In genomic region chr2:239049421-239050251, GRCh38 we compare ENCODE assay signal across 29 cellular contexts.
DNase-seq lines count a peak whose midpoint lies in the region; ATAC-seq and TF ChIP-seq lines count a peak whose summit lies in the region.
"Had no signal": no experiment of that assay in that cellular context is flagged by ENCODE, and none has a peak within 500 bp of the region (broad histone marks: within the 10 kb centered on the region; RNA-seq: fewer than 3 reads in every experiment).

No MANE protein-coding gene starts in this region.

- H3K36me3 ChIP-seq in ACC112 (ENCODE audit: insufficient read depth, low read length) (peaks cover 13% of the 10 kb centered on the region; the same call in 1 of the 2 replicates), H7 (replicated peaks; ENCODE audit: control insufficient read depth, insufficient read depth, low read length) (peaks cover 1% of the 10 kb centered on the region), brain microvascular endothelial cell (replicated peaks) (no peaks in the 10 kb centered on the region), body of pancreas (replicated peaks in 1 of 2; ENCODE audit: insufficient read depth in 1 of 2, low read depth in 2 of 2) (peaks cover 4 to 15% of the 10 kb centered on the region in 2 donors)

- H3K27me3 Mint-ChIP-seq in activated CD4-positive, alpha-beta T cell treated with anti-CD3 and anti-CD28 coated beads, Interleukin-2, amount 10 ng/mL, durations not matched to agents 24 days and 14 days, result no peaks in the 10 kb centered on the region
- H3K27me3 Mint-ChIP-seq: CD4-positive, alpha-beta T cell; central memory CD8-positive, alpha-beta T cell; progenitor cell of endocrine pancreas had no signal

- no peaks in the 10 kb centered on the region for H3K9me3 Mint-ChIP-seq in activated CD4-positive, alpha-beta T cell treated with anti-CD3 and anti-CD28 coated beads, Interleukin-2, amount 10 ng/mL, durations not matched to agents 24 days and 14 days
- H3K9me3 Mint-ChIP-seq: activated T-helper 2 cell treated with anti-CD3 and anti-CD28 coated beads, Interferon-gamma antibody, Interleukin-2, Interleukin-4, amounts not matched to agents 10 μg/mL and 5 μg/mL and 100 μg/mL, durations not matched to agents 14 hours and 24 hours and 36 hours; CD4-positive, alpha-beta T cell; central memory CD8-positive, alpha-beta T cell; nephron progenitor cell; T-helper 2 cell treated with Interferon-gamma antibody and Interleukin-4, amounts not matched to agents 5 μg/mL and 100 μg/mL, for 36 hours; WTC11 had no signal

- WGBS in body of pancreas, 2 donors, result 95 to 96% methylated on average over 24 to 28 of the region's 28 CpGs

- no peak overlapping the region for H3K4me3 Mint-ChIP-seq in activated CD4-positive, alpha-beta T cell treated with anti-CD3 and anti-CD28 coated beads, Interleukin-2, amount 10 ng/mL, durations not matched to agents 24 days and 14 days
- H3K4me3 Mint-ChIP-seq: CD4-positive, alpha-beta T cell; central memory CD8-positive, alpha-beta T cell; nephron progenitor cell; T-helper 2 cell treated with Interferon-gamma antibody and Interleukin-4, amounts not matched to agents 5 μg/mL and 100 μg/mL, for 36 hours; WTC11 had no signal

- H3K27ac Mint-ChIP-seq in activated CD4-positive, alpha-beta T cell treated with anti-CD3 and anti-CD28 coated beads, Interleukin-2, amount 10 ng/mL, durations not matched to agents 24 days and 14 days, result no peak overlapping the region
- H3K27ac Mint-ChIP-seq: activated T-helper 2 cell treated with anti-CD3 and anti-CD28 coated beads, Interferon-gamma antibody, Interleukin-2, Interleukin-4, amounts not matched to agents 10 μg/mL and 5 μg/mL and 100 μg/mL, durations not matched to agents 14 hours and 24 hours and 36 hours; CD4-positive, alpha-beta T cell; T-helper 2 cell treated with Interferon-gamma antibody and Interleukin-4, amounts not matched to agents 5 μg/mL and 100 μg/mL, for 36 hours; WTC11 had no signal

- H3K36me3 Mint-ChIP-seq in activated CD4-positive, alpha-beta T cell treated with anti-CD3 and anti-CD28 coated beads, Interleukin-2, amount 10 ng/mL, durations not matched to agents 24 days and 14 days (ENCODE audit: low read depth), result peaks cover 13% of the 10 kb centered on the region

- H3K27ac ChIP-seq in ACC112 (ENCODE audit: low read depth, low read length) (0 out of 2 replicates have a peak overlapping the region, but pooled peaks have one; percentile 23), brain microvascular endothelial cell (no peak overlapping the region), body of pancreas (no peak overlapping the region)
- H3K27ac ChIP-seq: esophagus muscularis mucosa, left lung had no signal

- H3K4me3 ChIP-seq in ACC112 (ENCODE audit: low read depth, low read length), result no peak overlapping the region; the same call in 1 of the 2 replicates
- H3K4me3 ChIP-seq in H7 (ENCODE audit: insufficient read depth, low read depth, low read length), result no peak overlapping the region
- H3K4me3 ChIP-seq in brain microvascular endothelial cell (ENCODE audit: low read depth, low read length), result no peak overlapping the region
- no peak overlapping the region for H3K4me3 ChIP-seq in body of pancreas
- H3K4me3 ChIP-seq: esophagus muscularis mucosa, left lung had no signal

- intact Hi-C loops in body of pancreas (cut with DNase I), result no loop called here
- intact Hi-C loops in activated CD4-positive, alpha-beta T cell treated with anti-CD3 and anti-CD28 coated beads, Interleukin-2, amount 10 ng/mL, durations not matched to agents 24 days and 14 days (cut with micrococcal nuclease), result no loop called here

- TF ChIP-seq CTCF in brain microvascular endothelial cell (IDR thresholded peaks at IDR 0.05; ENCODE audit: low read depth, low read length, missing control alignments) (no peak), body of pancreas (IDR thresholded peaks at IDR 0.05) (no peak)

- no peak for TF ChIP-seq POLR2A in body of pancreas (IDR thresholded peaks at IDR 0.05)

- no peak overlapping the region for H2AFZ ChIP-seq in ACC112 (ENCODE audit: low read length, unreplicated experiment)

- no peak for ATAC-seq in body of pancreas
- ATAC-seq: left lung, SK-N-SH treated with all-trans-retinoic acid at 6 μM for 48 hours, WTC11 had no signal

- in situ Hi-C loops in brain microvascular endothelial cell (cut with HindIII; ENCODE audit: low pct_ligation_motif_present, low sequenced_read_pairs), result no loop called here

- no peaks in the 10 kb centered on the region for H3K4me1 Mint-ChIP-seq in activated CD4-positive, alpha-beta T cell treated with anti-CD3 and anti-CD28 coated beads, Interleukin-2, amount 10 ng/mL, durations not matched to agents 24 days and 14 days
- H3K4me1 Mint-ChIP-seq: central memory CD8-positive, alpha-beta T cell; WTC11 had no signal

- H3K9me3 ChIP-seq in body of pancreas, result no peaks in the 10 kb centered on the region
- H3K9me3 ChIP-seq: esophagus muscularis mucosa, left lung had no signal

- peaks cover 11% of the 10 kb centered on the region for H3K4me1 ChIP-seq in ACC112 (ENCODE audit: control insufficient read depth, insufficient read depth, low read length, unreplicated experiment)
- H3K4me1 ChIP-seq in body of pancreas, result no peaks in the 10 kb centered on the region
- H3K4me1 ChIP-seq: esophagus muscularis mucosa, left lung had no signal

- H3K27me3 ChIP-seq in ACC112 (ENCODE audit: insufficient read depth, low read length), result no peaks in the 10 kb centered on the region
- no peaks in the 10 kb centered on the region for H3K27me3 ChIP-seq in H7 (ENCODE audit: control insufficient read depth, insufficient read depth, low read length)
- no peaks in the 10 kb centered on the region for H3K27me3 ChIP-seq in brain microvascular endothelial cell (replicated peaks)
- no peaks in the 10 kb centered on the region for H3K27me3 ChIP-seq in body of pancreas
- H3K27me3 ChIP-seq: esophagus muscularis mucosa, left lung had no signal

- no peaks in the 10 kb centered on the region for H3K79me2 ChIP-seq in ACC112 (ENCODE audit: control insufficient read depth, insufficient read depth, low read length, unreplicated experiment)

- peak; percentile 56 for DNase-seq in H7
- DNase-seq in brain microvascular endothelial cell, result peak; percentile 39
- DNase-seq in hepatic stellate cell (ENCODE audit: low spot score), result peak; percentile 44
- no peak for DNase-seq in 8988T
- no peak for DNase-seq in body of pancreas
- no peak for DNase-seq in activated CD4-positive, alpha-beta T cell treated with anti-CD3 and anti-CD28 coated beads, Interleukin-2, amount 10 ng/mL, durations not matched to agents 24 days and 14 days
- DNase-seq in kidney tubule cell (ENCODE audit: low spot score), result no peak
- DNase-seq: activated CD4-positive, alpha-beta T cell treated with anti-CD3 and anti-CD28 coated beads, Interleukin-2, amount 50 U/mL, for 4 hours; activated CD8-positive, alpha-beta memory T cell treated with anti-CD3 and anti-CD28 coated beads, Interleukin-2, amount 50 U/mL, for 4 hours; CD4-positive, alpha-beta T cell; DMS 273 treated with DMSO at 0.1 percent for 48 hours; effector CD8-positive, alpha-beta T cell; head of caudate nucleus; KG1; midbrain; NCI-H1694; NCI-H2171 treated with DMSO at 0.1 percent for 48 hours; NCI-H526 treated with DMSO at 0.1 percent for 48 hours; nephron progenitor cell; RPMI8226 had no signal

Comparison
In these comparisons a context has a peak if more than half of its experiments do, and no peak if none do; other contexts are left out.
1. DNase-seq: peak in H7 (single experiment), brain microvascular endothelial cell (single experiment) and hepatic stellate cell (single experiment); none in 8988T (single experiment), body of pancreas (0 of 4), activated CD4-positive, alpha-beta T cell treated with anti-CD3 and anti-CD28 coated beads, Interleukin-2, amount 10 ng/mL, durations not matched to agents 24 days and 14 days (single experiment) and kidney tubule cell (single experiment).